ENCODE assay signal across 22 cellular contexts in genomic region chr5:31086839-31087415, GRCh38.
A peak's percentile ranks its signal among the peaks of the same experiment; 100 is the strongest.
DNase-seq lines count a peak whose midpoint lies in the region; ATAC-seq, FAIRE-seq and TF ChIP-seq lines count a peak whose summit lies in the region.
"Had no signal": no experiment of that assay in that cellular context is flagged by ENCODE, and none has a peak within 500 bp of the region (broad histone marks: within the 10 kb centered on the region; RNA-seq: fewer than 3 reads in every experiment).

No MANE protein-coding gene starts in this region.

- H2BK120ac ChIP-seq in mesendoderm (ENCODE audit: low read depth, low read length): no peak overlapping the region

- H3K4me2 ChIP-seq in mesendoderm (ENCODE audit: low read length): no peak overlapping the region
- H3K4me2 ChIP-seq: BLaER1 had no signal

- H3K36me3 ChIP-seq in bronchial epithelial cell (ENCODE audit: control insufficient read depth, insufficient read depth, low read length) (no peaks in the 10 kb centered on the region), mesendoderm (ENCODE audit: control insufficient read depth, insufficient read depth, low read length) (no peaks in the 10 kb centered on the region)
- H3K36me3 ChIP-seq: BLaER1 had no signal

- peaks cover 4% of the 10 kb centered on the region for H3K4me1 ChIP-seq in mesendoderm (ENCODE audit: control insufficient read depth, low read depth, low read length)
- H3K4me1 ChIP-seq: BLaER1 had no signal

- H3K79me2 ChIP-seq in mesendoderm (ENCODE audit: control insufficient read depth, insufficient read depth, low read length): no peaks in the 10 kb centered on the region

- no CpG with 5 or more reads among the region's 5 CpGs for WGBS in mesendoderm (ENCODE audit: extremely low coverage, insufficient coverage, low lambda C conversion rate)

- H3K79me1 ChIP-seq in mesendoderm (ENCODE audit: low read length): no peaks in the 10 kb centered on the region

- H3K23ac ChIP-seq in mesendoderm (ENCODE audit: low read length): no peak overlapping the region

- H4K5ac ChIP-seq in mesendoderm (ENCODE audit: low read length): no peak overlapping the region

- H3K18ac ChIP-seq in mesendoderm (ENCODE audit: low read length): no peak overlapping the region

- no peak for ATAC-seq in HG03196 (IDR thresholded peaks at IDR 0.05; ENCODE audit: unreplicated experiment)
- ATAC-seq in GM19035 (IDR thresholded peaks at IDR 0.05; ENCODE audit: unreplicated experiment): no peak
- ATAC-seq in HG02678 (IDR thresholded peaks at IDR 0.05; ENCODE audit: unreplicated experiment): no peak
- ATAC-seq: GM12878, HCT116, K562, Right ventricle myocardium inferior had no signal

- DNase-seq in NCI-H524 treated with DMSO at 0.1 percent for 48 hours (lab: John Stamatoyannopoulos, UW) (peak; percentile 47), bronchial epithelial cell (ENCODE audit: low read depth) (no peak), mesendoderm (peak; percentile 15), dedifferentiated amniotic fluid mesenchymal stem cell (ENCODE audit: extremely low spot score) (no peak)
- DNase-seq: CD4-positive, alpha-beta T cell; COR-L47; DND-41; GM23248; NCI-H1092; NCI-H1436 treated with DMSO at 0.1 percent for 48 hours; NCI-H1930; NCI-H2227 treated with DMSO at 0.1 percent for 48 hours; NCI-H510A; OCI-M1 had no signal

- no peak overlapping the region for H3K4ac ChIP-seq in mesendoderm (ENCODE audit: low read depth, low read length)

- H3K4me3 ChIP-seq in bronchial epithelial cell (ENCODE audit: low read depth, low read length): no peak overlapping the region
- H3K4me3 ChIP-seq in mesendoderm (ENCODE audit: low read length): no peak overlapping the region
- H3K4me3 ChIP-seq: BLaER1, GM12878, GM23248, K562 had no signal

- peak; percentile 91 for FAIRE-seq in bronchial epithelial cell (lab: Jason Lieb, UNC)
- FAIRE-seq: GM12878, K562 had no signal

- no peak overlapping the region for H3K27ac ChIP-seq in mesendoderm (ENCODE audit: low read depth, low read length)
- H3K27ac ChIP-seq: BLaER1, GM23248 had no signal

- H3K27me3 ChIP-seq in bronchial epithelial cell (ENCODE audit: control insufficient read depth, insufficient read depth, low read length) (no peaks in the 10 kb centered on the region), mesendoderm (ENCODE audit: insufficient read depth, low read length, poor library complexity) (no peaks in the 10 kb centered on the region)
- H3K27me3 ChIP-seq: BLaER1 had no signal

- H2BK15ac ChIP-seq in mesendoderm (replicated peaks; ENCODE audit: low read depth): no peak overlapping the region

- H2BK5ac ChIP-seq in mesendoderm (ENCODE audit: low read length): no peak overlapping the region

- no peak overlapping the region for H2AK5ac ChIP-seq in mesendoderm (ENCODE audit: low read length)

- no peak overlapping the region for H3K56ac ChIP-seq in mesendoderm (ENCODE audit: low read length)

- H3K9ac ChIP-seq in mesendoderm (ENCODE audit: low read length): no peak overlapping the region
- H3K9ac ChIP-seq: BLaER1, GM23248 had no signal

- no peak for TF ChIP-seq CTCF in bronchial epithelial cell (IDR thresholded peaks at IDR 0.05; ENCODE audit: insufficient read depth, low read length, severe bottlenecking)

- no peak overlapping the region for H4K8ac ChIP-seq in mesendoderm (ENCODE audit: low read depth, low read length)

Comparison
In these comparisons a context has a peak if more than half of its experiments do, and no peak if none do; other contexts are left out.
1. DNase-seq: peak in NCI-H524 treated with DMSO at 0.1 percent for 48 hours (single experiment) and mesendoderm (single experiment); none in bronchial epithelial cell (single experiment) and dedifferentiated amniotic fluid mesenchymal stem cell (single experiment).